2 cellular contexts compared by ENCODE assay signal in genomic region chr20:17870063-17870740, GRCh38.
TF ChIP-seq lines count a peak whose summit lies in the region.

No MANE protein-coding gene starts in this region.

TF ChIP-seq in HepG2, 621 proteins besides CTCF, POLR2A, EP300 and RAD21:
- TF ChIP-seq ZNF687 (CRISPR knock-in tag; IDR thresholded peaks at IDR 0.05) (peak; percentile 11; the same call in 1 of the 2 replicates), SP4 (CRISPR knock-in tag; IDR thresholded peaks at IDR 0.05) (0 out of 2 replicates have a peak, but pooled peaks have one; percentile 37), ZMYM2 (CRISPR knock-in tag; IDR thresholded peaks at IDR 0.05) (0 out of 2 replicates have a peak, but pooled peaks have one; percentile 18), SRSF4 (IDR thresholded peaks at IDR 0.05; ENCODE audit: low read depth, low read length, poor library complexity, severe bottlenecking) (no peak)

TF ChIP-seq in H1, 55 proteins besides CTCF, POLR2A, EP300 and RAD21:
- TF ChIP-seq CHD1 (IDR thresholded peaks at IDR 0.05; ENCODE audit: low read depth, low read length): no peak
- TF ChIP-seq KDM1A (IDR thresholded peaks at IDR 0.05; ENCODE audit: borderline replicate concordance, low read length): no peak
- TF ChIP-seq SP1 (IDR thresholded peaks at IDR 0.05; ENCODE audit: low read depth, low read length): no peak
- TF ChIP-seq BRCA1 (IDR thresholded peaks at IDR 0.05; ENCODE audit: low read depth, low read length): no peak
- no peak for TF ChIP-seq GTF2F1 (IDR thresholded peaks at IDR 0.05; ENCODE audit: borderline replicate concordance, low read depth, low read length)
- TF ChIP-seq CEBPB (IDR thresholded peaks at IDR 0.05; ENCODE audit: low read depth, low read length): no peak
- TF ChIP-seq KDM5A (IDR thresholded peaks at IDR 0.05; ENCODE audit: low read length): no peak
- no peak for TF ChIP-seq JUN (IDR thresholded peaks at IDR 0.05; ENCODE audit: low read depth, low read length)
- TF ChIP-seq MAFK (IDR thresholded peaks at IDR 0.05; ENCODE audit: low read depth, low read length): no peak
- TF ChIP-seq CTBP2 (IDR thresholded peaks at IDR 0.05; ENCODE audit: borderline replicate concordance, insufficient read depth, insufficient read length, low read length): no peak
- no peak for TF ChIP-seq HDAC2 (IDR thresholded peaks at IDR 0.05; ENCODE audit: borderline replicate concordance in 1 of 2, low read depth in 2 of 2, low read length in 2 of 2)
- no peak for TF ChIP-seq PHF8 (conservative IDR thresholded peaks at IDR 0.05; ENCODE audit: low read depth, low read length)
- TF ChIP-seq RXRA (IDR thresholded peaks at IDR 0.05; ENCODE audit: insufficient read depth, low read depth, low read length): no peak
- TF ChIP-seq BACH1 (IDR thresholded peaks at IDR 0.05; ENCODE audit: low read length): no peak
- TF ChIP-seq SIX5 (IDR thresholded peaks at IDR 0.05; ENCODE audit: low read depth, low read length): no peak
- TF ChIP-seq, protein P1, sequence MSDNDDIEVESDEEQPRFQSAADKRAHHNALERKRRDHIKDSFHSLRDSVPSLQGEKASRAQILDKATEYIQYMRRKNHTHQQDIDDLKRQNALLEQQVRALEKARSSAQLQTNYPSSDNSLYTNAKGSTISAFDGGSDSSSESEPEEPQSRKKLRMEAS (IDR thresholded peaks at IDR 0.05): no peak
- no peak for TF ChIP-seq TBP (IDR thresholded peaks at IDR 0.05; ENCODE audit: low read depth, low read length)
- TF ChIP-seq RBBP5 (IDR thresholded peaks at IDR 0.05; ENCODE audit: borderline replicate concordance, low read depth, low read length): no peak
TF ChIP-seq in H1: peak in this region for 0.
